5 cellular contexts compared by ENCODE assay signal in genomic region chr7:76412249-76412648, GRCh38.
"Had no signal": no experiment of that assay in that cellular context is flagged by ENCODE, and none has a peak within 500 bp of the region (broad histone marks: within the 10 kb centered on the region; RNA-seq: fewer than 3 reads in every experiment).

No MANE protein-coding gene starts in this region.

- H3K4me2 ChIP-seq: GM23338, KMS-11 had no signal

- H3K27ac Mint-ChIP-seq: GM23338, H9 had no signal

- H3K4me3 Mint-ChIP-seq: GM23338, H9 had no signal

- H3K27ac ChIP-seq: KMS-11 had no signal

- H3K9me3 Mint-ChIP-seq: GM23338, H9 had no signal

- H3K9ac ChIP-seq: KMS-11 had no signal

- DNase-seq: H9, HCEC 1CT, KBM-7 had no signal

- ATAC-seq: GM23338 had no signal

- H2AFZ ChIP-seq: GM23338 had no signal

- H3K4me3 ChIP-seq: GM23338 had no signal
